28 cellular contexts compared by ENCODE assay signal in genomic region chr3:9485248-9485647, GRCh38.
"Had no signal": no experiment of that assay in that cellular context is flagged by ENCODE, and none has a peak within 500 bp of the region (broad histone marks: within the 10 kb centered on the region; RNA-seq: fewer than 3 reads in every experiment).

No MANE protein-coding gene starts in this region.

- H3K9ac ChIP-seq: neural progenitor cell had no signal

- H3K4me1 ChIP-seq: left lung, lower lobe of right lung, prostate gland, sigmoid colon, spleen, suprapubic skin, tibial artery, uterus had no signal

- H3K9me3 ChIP-seq: lower lobe of right lung, neutrophil, ovary, prostate gland, sigmoid colon, suprapubic skin, thoracic aorta, uterus had no signal

- H3K27ac ChIP-seq: left lung, lower lobe of right lung, neural progenitor cell, neutrophil, ovary, prostate gland, sigmoid colon, spleen, suprapubic skin, thoracic aorta, tibial artery, uterus had no signal

- DNase-seq: hypothalamus; immature natural killer cell; kidney; left colon; left lung; lower lobe of right lung; mammary epithelial cell; mesenchymal stem cell; naive B cell; natural killer cell; nephron progenitor cell; occipital lobe; ovary; retina; right cardiac atrium; sigmoid colon; small intestine; spleen; stimulated activated CD4-positive, alpha-beta T cell treated with anti-CD3 and anti-CD28 coated beads, Interleukin-4, amount 100 ng/mL, for 24 hours; stimulated activated naive CD4-positive, alpha-beta T cell; tibial artery; uterus had no signal

- ATAC-seq: left colon; left lung; lower lobe of right lung; natural killer cell; right cardiac atrium; stimulated activated effector memory CD8-positive, alpha-beta T cell treated with anti-CD3 and anti-CD28 coated beads, Interleukin-12 subunit alpha, Interleukin-12 subunit beta, amount 100 ng/mL, for 72 hours had no signal

- H3K4me3 ChIP-seq: left lung, lower lobe of right lung, neural progenitor cell, ovary, prostate gland, sigmoid colon, spleen, suprapubic skin, thoracic aorta, tibial artery, uterus had no signal

- H3K36me3 ChIP-seq: ovary, uterus had no signal

- H3K4me2 ChIP-seq: neural progenitor cell had no signal

- H2AFZ ChIP-seq: neural progenitor cell had no signal

- H3K27me3 ChIP-seq: left lung, neural progenitor cell, neutrophil, ovary, sigmoid colon, spleen, suprapubic skin, tibial artery, uterus had no signal
